In genomic region chr17:72338847-72339790, GRCh38 we compare ENCODE assay signal across 12 cellular contexts.
A peak's percentile ranks its signal among the peaks of the same experiment; 100 is the strongest.
DNase-seq lines count a peak whose midpoint lies in the region; ATAC-seq, FAIRE-seq and TF ChIP-seq lines count a peak whose summit lies in the region.
"Had no signal": no experiment of that assay in that cellular context is flagged by ENCODE, and none has a peak within 500 bp of the region (broad histone marks: within the 10 kb centered on the region; RNA-seq: fewer than 3 reads in every experiment).

No MANE protein-coding gene starts in this region.

- FAIRE-seq in endothelial cell of umbilical vein (lab: Jason Lieb, UNC): peak; percentile 70

- peaks cover 11% of the 10 kb centered on the region for H3K27me3 Mint-ChIP-seq in activated T-cell treated with anti-CD3 and anti-CD28 coated beads, Interleukin-2, amount 50 U/mL, for 4 hours (ENCODE audit: low read depth)

- peaks cover 3% of the 10 kb centered on the region for H3K9me3 Mint-ChIP-seq in activated T-cell treated with anti-CD3 and anti-CD28 coated beads, Interleukin-2, amount 50 U/mL, for 4 hours

- no peak overlapping the region for H2AFZ ChIP-seq in endothelial cell of umbilical vein (ENCODE audit: low read depth, low read length)

- no peaks in the 10 kb centered on the region for H3K4me1 Mint-ChIP-seq in activated T-cell treated with anti-CD3 and anti-CD28 coated beads, Interleukin-2, amount 50 U/mL, for 4 hours (ENCODE audit: low read depth)

- H3K9ac ChIP-seq in endothelial cell of umbilical vein (replicated peaks; ENCODE audit: extremely low read depth, insufficient read depth, low read length): no peak overlapping the region

- H4K20me1 ChIP-seq in endothelial cell of umbilical vein (replicated peaks; ENCODE audit: control insufficient read depth, extremely low read depth, insufficient read depth, low read length): no peaks in the 10 kb centered on the region

- H3K4me1 ChIP-seq in endothelial cell of umbilical vein (ENCODE audit: control insufficient read depth, extremely low read depth, insufficient read depth, low read length) (peaks cover 10% of the 10 kb centered on the region), sigmoid colon (peaks cover 0 to 27% (median 15%) of the 10 kb centered on the region in 4 donors)

- no peaks in the 10 kb centered on the region for H3K9me3 ChIP-seq in endothelial cell of umbilical vein (replicated peaks; ENCODE audit: control insufficient read depth, insufficient read depth, low read length)
- no peaks in the 10 kb centered on the region for H3K9me3 ChIP-seq in sigmoid colon

- no peak for TF ChIP-seq EP300 in sigmoid colon (IDR thresholded peaks at IDR 0.05)

- intact Hi-C loops in endothelial cell of umbilical vein (cut with micrococcal nuclease) (loop anchor here (1.0 to 10.0 kb wide), 4 partner anchors 53 to 1704 kb away; no protein-coding TSS in a partner anchor), sigmoid colon (cut with DNase I) (no loop called here)

- 30 to 34% methylated on average over 12 of the region's 12 CpGs for WGBS in sigmoid colon, 2 donors

- H3K9me1 ChIP-seq in endothelial cell of umbilical vein (replicated peaks; ENCODE audit: control insufficient read depth, extremely low read depth, insufficient read depth, low read length): no peaks in the 10 kb centered on the region

- H3K36me3 ChIP-seq in endothelial cell of umbilical vein (ENCODE audit: control insufficient read depth in 2 of 2, extremely low read depth in 1 of 2, insufficient read depth in 2 of 2, low read length in 2 of 2) (no peaks in the 10 kb centered on the region), sigmoid colon (no peaks in the 10 kb centered on the region)

- H3K27ac ChIP-seq in endothelial cell of umbilical vein (ENCODE audit: insufficient read depth, low read depth, low read length) (no peak overlapping the region), sigmoid colon (peak overlapping the region in 1 of 4 donors; percentile 47), substantia nigra (ENCODE audit: low read depth, low read length, poor library complexity, severe bottlenecking) (no peak overlapping the region)

- H3K27me3 ChIP-seq in endothelial cell of umbilical vein (ENCODE audit: control insufficient read depth in 2 of 2, insufficient read depth in 2 of 2, low read length in 2 of 2) (peaks cover 7 to 37% of the 10 kb centered on the region in 2 experiments), sigmoid colon (peaks cover 0 to 4% (median 0%) of the 10 kb centered on the region in 3 donors)

- TF ChIP-seq POLR2A in endothelial cell of umbilical vein (IDR thresholded peaks at IDR 0.05; ENCODE audit: low read depth, low read length) (no peak), sigmoid colon (IDR thresholded peaks at IDR 0.05) (no peak)

- BruUV-seq in endothelial cell of umbilical vein (replicated peaks; lab: Mats Ljungman, UMichigan): no TSS peak

- no peaks in the 10 kb centered on the region for H3K36me3 Mint-ChIP-seq in activated T-cell treated with anti-CD3 and anti-CD28 coated beads, Interleukin-2, amount 50 U/mL, for 4 hours (ENCODE audit: insufficient read depth)

- no peak overlapping the region for H3K4me3 ChIP-seq in endothelial cell of umbilical vein (replicated peaks in 1 of 3; ENCODE audit: insufficient read depth in 1 of 3, low read depth in 1 of 3, low read length in 3 of 3)
- H3K4me3 ChIP-seq in sigmoid colon: no peak overlapping the region

- no peak for ATAC-seq in activated T-cell treated with anti-CD3 and anti-CD28 coated beads, Interleukin-2, amount 50 U/mL, for 4 hours

- POLR2A ChIA-PET in endothelial cell of umbilical vein (lab: Charles Lee): no interaction called here

- CTCF ChIA-PET in endothelial cell of umbilical vein (lab: Charles Lee): interaction anchor here (0.8 to 1.3 kb wide), 5 partner anchors 14 to 218 kb away, joined by 3 to 5 read pairs (median 3); no protein-coding TSS in a partner anchor

- H3K4me3 Mint-ChIP-seq in activated T-cell treated with anti-CD3 and anti-CD28 coated beads, Interleukin-2, amount 50 U/mL, for 4 hours: no peak overlapping the region

- peak; percentile 89 for DNase-seq in AG20443 (ENCODE audit: low spot score)
- peak; percentile 2 for DNase-seq in NCI-H774 (lab: John Stamatoyannopoulos, UW)
- DNase-seq in endothelial cell of umbilical vein (ENCODE audit: low read depth, low spot score): peak; percentile 41
- DNase-seq in mesenteric fat pad (ENCODE audit: low spot score): peak; percentile 65
- no peak for DNase-seq in sigmoid colon
- DNase-seq in substantia nigra (lab: John Stamatoyannopoulos, UW): no peak
- no peak for DNase-seq in NCI-H446 treated with DMSO at 0.1 percent for 48 hours (lab: John Stamatoyannopoulos, UW)
- DNase-seq in activated T-cell treated with anti-CD3 and anti-CD28 coated beads, Interleukin-2, amount 50 U/mL, for 4 hours: no peak
- DNase-seq: activated CD8-positive, alpha-beta memory T cell treated with anti-CD3 and anti-CD28 coated beads for 24 hours; DMS79; head of caudate nucleus; NCI-H1694 had no signal

- no peak overlapping the region for H3K4me2 ChIP-seq in endothelial cell of umbilical vein (ENCODE audit: insufficient read depth, low read length)

- H3K79me2 ChIP-seq in endothelial cell of umbilical vein (ENCODE audit: control insufficient read depth, insufficient read depth, low read length): no peaks in the 10 kb centered on the region

- TF ChIP-seq CTCF in endothelial cell of umbilical vein (IDR thresholded peaks at IDR 0.05; ENCODE audit: extremely low read depth in 1 of 2, insufficient read depth in 1 of 2, low read depth in 1 of 2, low read length in 2 of 2): no peak
- TF ChIP-seq CTCF in sigmoid colon (IDR thresholded peaks at IDR 0.05): no peak

- dilution Hi-C loops in endothelial cell of umbilical vein (cut with MboI; ENCODE audit: extremely low pct_ligation_motif_present, low sequenced_read_pairs): no loop called here

TF ChIP-seq in endothelial cell of umbilical vein, 7 proteins besides CTCF, POLR2A, EP300 and RAD21:
- TF ChIP-seq MAX (IDR thresholded peaks at IDR 0.05; ENCODE audit: insufficient read depth, insufficient read length) (no peak), JUN (IDR thresholded peaks at IDR 0.05; ENCODE audit: borderline replicate concordance, insufficient read depth, insufficient read length, low read depth) (peak; percentile 12), POLR2AphosphoS5 (IDR thresholded peaks at IDR 0.05; ENCODE audit: insufficient read depth, low read depth, low read length) (no peak), FOS (IDR thresholded peaks at IDR 0.05; ENCODE audit: borderline replicate concordance, insufficient read depth, low read length) (peak; percentile 21), GATA2 (IDR thresholded peaks at IDR 0.05; ENCODE audit: insufficient read depth, insufficient read length, low read depth, low read length) (peak; percentile 70), EZH2 (IDR thresholded peaks at IDR 0.05; ENCODE audit: borderline replicate concordance, low read depth, low read length, severe bottlenecking) (no peak), MYC (IDR thresholded peaks at IDR 0.05; ENCODE audit: low read depth, low read length) (no peak)

Comparison
In these comparisons a context has a peak if more than half of its experiments do, and no peak if none do; other contexts are left out.
1. DNase-seq: peak in AG20443 (single experiment), NCI-H774 (single experiment), endothelial cell of umbilical vein (single experiment) and mesenteric fat pad (single experiment); none in sigmoid colon (single experiment), substantia nigra (0 of 49), NCI-H446 treated with DMSO at 0.1 percent for 48 hours (single experiment) and activated T-cell treated with anti-CD3 and anti-CD28 coated beads, Interleukin-2, amount 50 U/mL, for 4 hours (single experiment).